ENCODE assay signal across 23 cellular contexts in the genomic region with DNA sequence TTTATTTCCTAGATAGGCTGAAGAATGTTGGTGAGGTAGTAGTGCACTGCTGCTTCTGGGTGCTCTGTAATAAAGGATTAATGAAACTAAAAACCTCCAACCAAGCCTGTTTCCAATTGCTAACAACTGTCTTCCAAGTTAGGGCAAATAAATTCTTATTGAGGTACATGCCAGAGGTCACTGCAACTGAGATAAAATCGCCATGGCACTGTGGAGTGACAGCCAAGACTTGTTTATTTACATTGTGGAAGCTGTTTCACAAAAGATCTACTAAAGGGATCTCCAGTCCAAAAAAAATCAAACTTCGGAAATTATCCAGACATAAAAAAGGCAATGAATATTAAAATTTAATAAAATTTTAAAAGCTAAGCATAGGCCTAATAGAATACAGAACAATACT.
"Had no signal": no experiment of that assay in that cellular context is flagged by ENCODE, and none has a peak within 500 bp of the region (broad histone marks: within the 10 kb centered on the region; RNA-seq: fewer than 3 reads in every experiment).

No MANE protein-coding gene starts in this region.

- H3K4me3 ChIP-seq: SK-N-MC had no signal

- H3K4me1 Mint-ChIP-seq: activated CD4-positive, alpha-beta T cell treated with anti-CD3 and anti-CD28 coated beads, Interleukin-2, amount 10 ng/mL, durations not matched to agents 7 days and 5 days; activated naive CD4-positive, alpha-beta T cell treated with anti-CD3 and anti-CD28 coated beads, Interleukin-2, amount 10 ng/mL, durations not matched to agents 7 days and 5 days; activated naive CD8-positive, alpha-beta T cell treated with anti-CD3 and anti-CD28 coated beads for 36 hours; T-cell had no signal

- H3K9me3 Mint-ChIP-seq: activated CD4-positive, alpha-beta memory T cell treated with anti-CD3 and anti-CD28 coated beads for 36 hours; activated CD4-positive, alpha-beta T cell treated with anti-CD3 and anti-CD28 coated beads, Interleukin-2, amount 10 ng/mL, durations not matched to agents 7 days and 5 days; activated naive CD4-positive, alpha-beta T cell treated with anti-CD3 and anti-CD28 coated beads, Interleukin-2, amount 10 ng/mL, durations not matched to agents 7 days and 5 days; activated naive CD8-positive, alpha-beta T cell treated with anti-CD3 and anti-CD28 coated beads for 36 hours; activated T-cell treated with anti-CD3 and anti-CD28 coated beads, Interleukin-2, amount 50 U/mL, for 4 hours; T-cell had no signal

- H3K4me3 Mint-ChIP-seq: activated CD4-positive, alpha-beta memory T cell treated with anti-CD3 and anti-CD28 coated beads for 36 hours; activated CD4-positive, alpha-beta T cell treated with anti-CD3 and anti-CD28 coated beads, Interleukin-2, amount 10 ng/mL, durations not matched to agents 7 days and 5 days; activated naive CD4-positive, alpha-beta T cell treated with anti-CD3 and anti-CD28 coated beads, Interleukin-2, amount 10 ng/mL, durations not matched to agents 7 days and 5 days; activated naive CD8-positive, alpha-beta T cell treated with anti-CD3 and anti-CD28 coated beads for 36 hours; activated T-cell treated with anti-CD3 and anti-CD28 coated beads, Interleukin-2, amount 50 U/mL, for 4 hours; T-cell had no signal

- ATAC-seq: activated T-cell treated with anti-CD3 and anti-CD28 coated beads, Interleukin-2, amount 50 U/mL, for 4 hours; T-cell had no signal

- H3K27ac Mint-ChIP-seq: activated CD4-positive, alpha-beta memory T cell treated with anti-CD3 and anti-CD28 coated beads for 36 hours; activated CD4-positive, alpha-beta T cell treated with anti-CD3 and anti-CD28 coated beads, Interleukin-2, amount 10 ng/mL, durations not matched to agents 7 days and 5 days; activated naive CD4-positive, alpha-beta T cell treated with anti-CD3 and anti-CD28 coated beads, Interleukin-2, amount 10 ng/mL, durations not matched to agents 7 days and 5 days; activated naive CD8-positive, alpha-beta T cell treated with anti-CD3 and anti-CD28 coated beads for 36 hours; T-cell had no signal

- H3K27ac ChIP-seq: VCaP had no signal

- DNase-seq: activated CD4-positive, alpha-beta memory T cell treated with anti-CD3 and anti-CD28 coated beads for 36 hours; activated CD4-positive, alpha-beta T cell treated with anti-CD3 and anti-CD28 coated beads, Interleukin-2, amount 10 ng/mL, durations not matched to agents 7 days and 5 days; activated CD4-positive, CD25-positive, alpha-beta regulatory T cell; activated CD8-positive, alpha-beta memory T cell treated with anti-CD3 and anti-CD28 coated beads for 24 hours; activated effector memory CD4-positive, alpha-beta T cell treated with anti-CD3 and anti-CD28 coated beads, Interleukin-2, amount 50 U/mL, for 16 hours; activated naive CD4-positive, alpha-beta T cell treated with anti-CD3 and anti-CD28 coated beads, Interleukin-2, amount 10 ng/mL, durations not matched to agents 7 days and 5 days; activated naive CD8-positive, alpha-beta T cell treated with anti-CD3 and anti-CD28 coated beads for 36 hours; activated T-cell treated with anti-CD3 and anti-CD28 coated beads, Interleukin-2, amount 50 U/mL, for 4 hours; caudate nucleus; KG1; NCI-H1048; NCI-H1694; NCI-H2029; NCI-H2107; NCI-H2171 treated with DMSO at 0.1 percent for 48 hours; NCI-H226; NCI-H526; NCI-H82; SIG-M5; T-cell; T-helper 2 cell had no signal

- H3K27me3 Mint-ChIP-seq: activated CD4-positive, alpha-beta memory T cell treated with anti-CD3 and anti-CD28 coated beads for 36 hours; activated CD4-positive, alpha-beta T cell treated with anti-CD3 and anti-CD28 coated beads, Interleukin-2, amount 10 ng/mL, durations not matched to agents 7 days and 5 days; activated naive CD4-positive, alpha-beta T cell treated with anti-CD3 and anti-CD28 coated beads, Interleukin-2, amount 10 ng/mL, durations not matched to agents 7 days and 5 days; activated naive CD8-positive, alpha-beta T cell treated with anti-CD3 and anti-CD28 coated beads for 36 hours; T-cell had no signal
